ENCODE assay signal across 20 cellular contexts in the genomic region with DNA sequence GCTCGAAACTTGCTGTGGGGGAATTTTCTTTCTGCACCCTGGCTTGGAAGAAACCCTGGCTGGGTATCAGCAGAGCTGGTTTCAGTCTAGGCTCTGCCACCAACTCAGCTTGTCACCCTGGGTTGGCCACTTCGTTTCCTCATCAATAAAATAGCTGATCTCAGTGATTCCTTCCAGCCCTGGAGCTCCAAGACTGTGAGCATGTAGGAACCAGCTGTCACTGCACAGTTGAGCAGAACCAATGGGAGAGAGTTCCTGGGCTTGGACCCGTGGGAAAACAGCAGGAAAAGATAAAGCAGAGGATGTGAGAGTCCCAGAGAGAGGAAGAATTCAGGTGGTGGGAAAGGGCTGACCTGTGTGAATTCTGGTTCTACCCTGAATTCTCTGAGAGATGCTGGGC.
"Had no signal": no experiment of that assay in that cellular context is flagged by ENCODE, and none has a peak within 500 bp of the region (broad histone marks: within the 10 kb centered on the region; RNA-seq: fewer than 3 reads in every experiment).

No MANE protein-coding gene starts in this region.

- H3K27me3 Mint-ChIP-seq: stimulated activated naive CD8-positive, alpha-beta T cell treated with anti-CD3 and anti-CD28 coated beads, Interleukin-15, amount 100 ng/mL, for 72 hours had no signal

- H3K4me3 Mint-ChIP-seq: endodermal cell; naive thymus-derived CD4-positive, alpha-beta T cell; nephron progenitor cell; stimulated activated naive B cell treated with anti-CD40 and anti-IgM and Interleukin-4, amounts not matched to agents 10 μg/mL and 1 μg/mL and 100 μg/mL, for 72 hours; stimulated activated naive CD8-positive, alpha-beta T cell treated with anti-CD3 and anti-CD28 coated beads, Interleukin-15, amount 100 ng/mL, for 72 hours had no signal

- H3K27ac Mint-ChIP-seq: endodermal cell; naive thymus-derived CD4-positive, alpha-beta T cell; nephron progenitor cell; stimulated activated naive B cell treated with anti-CD40 and anti-IgM and Interleukin-4, amounts not matched to agents 10 μg/mL and 1 μg/mL and 100 μg/mL, for 72 hours had no signal

- ATAC-seq: naive thymus-derived CD4-positive, alpha-beta T cell; stimulated activated naive B cell treated with anti-CD40 and anti-IgM and Interleukin-4, amounts not matched to agents 10 μg/mL and 1 μg/mL and 100 μg/mL, for 72 hours; stimulated activated naive CD8-positive, alpha-beta T cell treated with anti-CD3 and anti-CD28 coated beads, Interleukin-15, amount 100 ng/mL, for 72 hours had no signal

- H3K4me1 Mint-ChIP-seq: endodermal cell; naive thymus-derived CD4-positive, alpha-beta T cell; stimulated activated naive B cell treated with anti-CD40 and anti-IgM and Interleukin-4, amounts not matched to agents 10 μg/mL and 1 μg/mL and 100 μg/mL, for 72 hours; stimulated activated naive CD8-positive, alpha-beta T cell treated with anti-CD3 and anti-CD28 coated beads, Interleukin-15, amount 100 ng/mL, for 72 hours had no signal

- H3K4me1 ChIP-seq: left ventricle myocardium inferior, testis, tibial nerve had no signal

- H3K36me3 Mint-ChIP-seq: naive thymus-derived CD4-positive, alpha-beta T cell had no signal

- H3K27ac ChIP-seq: coronary artery, heart right ventricle, left ventricle myocardium inferior, neutrophil, sigmoid colon, skin epidermis, testis, tibial nerve had no signal

- DNase-seq: effector CD4-positive, alpha-beta T cell; endodermal cell; foreskin melanocyte; heart right ventricle; left ventricle myocardium inferior; mesendoderm; naive thymus-derived CD4-positive, alpha-beta T cell; nephron progenitor cell; sigmoid colon; stimulated activated CD4-positive, alpha-beta T cell treated with anti-CD3 and anti-CD28 coated beads, Interleukin-2, amount 100 ng/mL, for 24 hours; stimulated activated CD4-positive, alpha-beta T cell treated with anti-CD3 and anti-CD28 coated beads, Interleukin-4, amount 100 ng/mL, for 4 hours; stimulated activated naive B cell treated with anti-CD40 and anti-IgM and Interleukin-4, amounts not matched to agents 10 μg/mL and 1 μg/mL and 100 μg/mL, for 72 hours; stimulated activated naive CD8-positive, alpha-beta T cell treated with anti-CD3 and anti-CD28 coated beads, Interleukin-15, amount 100 ng/mL, for 72 hours; testis had no signal

- FAIRE-seq: keratinocyte had no signal

- H3K4me3 ChIP-seq: coronary artery, heart right ventricle, left ventricle myocardium inferior, lung, sigmoid colon, skin epidermis, testis, tibial nerve had no signal

- H3K36me3 ChIP-seq: heart right ventricle, left ventricle myocardium inferior, neutrophil, sigmoid colon, tibial nerve had no signal

- H3K27me3 ChIP-seq: heart right ventricle, neutrophil, sigmoid colon, testis, tibial nerve had no signal

- H3K9me3 Mint-ChIP-seq: naive thymus-derived CD4-positive, alpha-beta T cell; nephron progenitor cell; stimulated activated naive B cell treated with anti-CD40 and anti-IgM and Interleukin-4, amounts not matched to agents 10 μg/mL and 1 μg/mL and 100 μg/mL, for 72 hours; stimulated activated naive CD8-positive, alpha-beta T cell treated with anti-CD3 and anti-CD28 coated beads, Interleukin-15, amount 100 ng/mL, for 72 hours had no signal

- H3K9me3 ChIP-seq: left ventricle myocardium inferior, neutrophil, testis, tibial nerve had no signal
